In genomic region chr5:159844725-159845124, GRCh38 we compare ENCODE assay signal across 28 cellular contexts.
"Had no signal": no experiment of that assay in that cellular context is flagged by ENCODE, and none has a peak within 500 bp of the region (broad histone marks: within the 10 kb centered on the region; RNA-seq: fewer than 3 reads in every experiment).

No MANE protein-coding gene starts in this region.

- H3K27ac ChIP-seq: neutrophil, pancreas, prostate gland, skin epidermis, spleen, suprapubic skin, testis, tibial artery, transverse colon, upper lobe of right lung, uterus had no signal

- H3K27me3 ChIP-seq: pancreas, suprapubic skin, testis, tibial artery, transverse colon, upper lobe of right lung, uterus had no signal

- H3K4me2 ChIP-seq: smooth muscle cell had no signal

- DNase-seq: naive thymus-derived CD8-positive, alpha-beta T cell; nephron progenitor cell; nucleus accumbens; pancreas; right cardiac atrium; spleen; stimulated activated CD4-positive, alpha-beta T cell treated with anti-CD3 and anti-CD28 coated beads, Interleukin-12 subunit alpha, Interleukin-12 subunit beta, amount 100 ng/mL, for 4 hours; stimulated activated CD4-positive, alpha-beta T cell treated with anti-CD3 and anti-CD28 coated beads, Interleukin-1b, Interleukin-23, amount 100 ng/mL, for 48 hours; stimulated activated CD4-positive, alpha-beta T cell treated with anti-CD3 and anti-CD28 coated beads, Interleukin-4, amount 100 ng/mL, for 1 hour; stimulated activated CD4-positive, alpha-beta T cell treated with anti-CD3 and anti-CD28 coated beads, Interleukin-4, amount 100 ng/mL, for 4 hours; stimulated activated CD8-positive, alpha-beta memory T cell treated with anti-CD3 and anti-CD28 coated beads, Interleukin-4, amount 100 ng/mL, for 48 hours; stimulated activated naive CD4-positive, alpha-beta T cell; stimulated activated naive CD8-positive, alpha-beta T cell treated with anti-CD3 and anti-CD28 coated beads, Interleukin-15, amount 100 ng/mL, for 72 hours; stimulated activated naive CD8-positive, alpha-beta T cell treated with anti-CD3 and anti-CD28 coated beads, Interleukin-15, Interleukin-2, amounts not matched to agents 100 U/mL and 50 U/mL, for 24 hours; substantia nigra; testis; tibial artery; transverse colon; upper lobe of right lung had no signal

- H3K9me3 ChIP-seq: neutrophil, pancreas, prostate gland, spleen, suprapubic skin, testis, tibial artery, transverse colon, upper lobe of right lung, uterus had no signal

- FAIRE-seq: pancreas had no signal

- H3K4me1 ChIP-seq: pancreas, prostate gland, spleen, suprapubic skin, testis, transverse colon, upper lobe of right lung, uterus had no signal

- H3K36me3 ChIP-seq: neutrophil, pancreas, prostate gland, spleen, suprapubic skin, tibial artery, transverse colon, upper lobe of right lung, uterus had no signal

- ATAC-seq: naive thymus-derived CD8-positive, alpha-beta T cell; natural killer cell treated with Interleukin-12 subunit alpha and Interleukin-12 subunit beta and Interleukin-15 and Interleukin-18, amount 100 ng/mL, for 72 hours; pancreas; right cardiac atrium; sciatic nerve; stimulated activated memory B cell treated with anti-CD40 and anti-IgM and Interleukin-4, amounts not matched to agents 10 μg/mL and 1 μg/mL and 100 μg/mL, for 72 hours; stimulated activated naive CD8-positive, alpha-beta T cell treated with anti-CD3 and anti-CD28 coated beads, Interleukin-15, amount 100 ng/mL, for 72 hours; stimulated activated naive CD8-positive, alpha-beta T cell treated with anti-CD3 and anti-CD28 coated beads, Interleukin-15, Interleukin-2, amounts not matched to agents 100 U/mL and 50 U/mL, for 24 hours; upper lobe of right lung had no signal

- H3K4me3 ChIP-seq: pancreas, prostate gland, skin epidermis, smooth muscle cell, spleen, suprapubic skin, testis, tibial artery, transverse colon, upper lobe of right lung, uterus had no signal
